1 cellular context compared by ENCODE assay signal in the genomic region with DNA sequence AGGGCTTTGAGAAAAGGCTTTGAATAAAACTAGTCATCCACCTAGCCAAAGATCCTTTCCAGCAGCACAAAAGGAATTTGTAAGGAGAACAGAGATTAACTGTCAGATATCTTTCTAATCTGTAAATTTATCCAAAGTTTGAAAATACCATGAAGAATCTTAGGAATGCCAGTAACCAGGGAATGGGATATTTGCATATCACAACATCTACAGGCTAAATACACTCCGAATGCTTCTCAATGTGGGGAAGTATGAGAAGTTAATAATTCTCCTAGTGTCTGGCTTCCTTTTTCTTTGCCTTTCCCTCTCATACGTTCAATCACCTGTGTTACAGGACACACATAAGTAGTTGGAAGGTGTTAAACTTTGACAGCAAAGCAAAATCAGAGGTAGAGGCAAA.
TF ChIP-seq lines count a peak whose summit lies in the region.

No MANE protein-coding gene starts in this region.

TF ChIP-seq in K562, 482 proteins besides CTCF, POLR2A, EP300 and RAD21 (continued from another document):
- TF ChIP-seq, protein P1, sequence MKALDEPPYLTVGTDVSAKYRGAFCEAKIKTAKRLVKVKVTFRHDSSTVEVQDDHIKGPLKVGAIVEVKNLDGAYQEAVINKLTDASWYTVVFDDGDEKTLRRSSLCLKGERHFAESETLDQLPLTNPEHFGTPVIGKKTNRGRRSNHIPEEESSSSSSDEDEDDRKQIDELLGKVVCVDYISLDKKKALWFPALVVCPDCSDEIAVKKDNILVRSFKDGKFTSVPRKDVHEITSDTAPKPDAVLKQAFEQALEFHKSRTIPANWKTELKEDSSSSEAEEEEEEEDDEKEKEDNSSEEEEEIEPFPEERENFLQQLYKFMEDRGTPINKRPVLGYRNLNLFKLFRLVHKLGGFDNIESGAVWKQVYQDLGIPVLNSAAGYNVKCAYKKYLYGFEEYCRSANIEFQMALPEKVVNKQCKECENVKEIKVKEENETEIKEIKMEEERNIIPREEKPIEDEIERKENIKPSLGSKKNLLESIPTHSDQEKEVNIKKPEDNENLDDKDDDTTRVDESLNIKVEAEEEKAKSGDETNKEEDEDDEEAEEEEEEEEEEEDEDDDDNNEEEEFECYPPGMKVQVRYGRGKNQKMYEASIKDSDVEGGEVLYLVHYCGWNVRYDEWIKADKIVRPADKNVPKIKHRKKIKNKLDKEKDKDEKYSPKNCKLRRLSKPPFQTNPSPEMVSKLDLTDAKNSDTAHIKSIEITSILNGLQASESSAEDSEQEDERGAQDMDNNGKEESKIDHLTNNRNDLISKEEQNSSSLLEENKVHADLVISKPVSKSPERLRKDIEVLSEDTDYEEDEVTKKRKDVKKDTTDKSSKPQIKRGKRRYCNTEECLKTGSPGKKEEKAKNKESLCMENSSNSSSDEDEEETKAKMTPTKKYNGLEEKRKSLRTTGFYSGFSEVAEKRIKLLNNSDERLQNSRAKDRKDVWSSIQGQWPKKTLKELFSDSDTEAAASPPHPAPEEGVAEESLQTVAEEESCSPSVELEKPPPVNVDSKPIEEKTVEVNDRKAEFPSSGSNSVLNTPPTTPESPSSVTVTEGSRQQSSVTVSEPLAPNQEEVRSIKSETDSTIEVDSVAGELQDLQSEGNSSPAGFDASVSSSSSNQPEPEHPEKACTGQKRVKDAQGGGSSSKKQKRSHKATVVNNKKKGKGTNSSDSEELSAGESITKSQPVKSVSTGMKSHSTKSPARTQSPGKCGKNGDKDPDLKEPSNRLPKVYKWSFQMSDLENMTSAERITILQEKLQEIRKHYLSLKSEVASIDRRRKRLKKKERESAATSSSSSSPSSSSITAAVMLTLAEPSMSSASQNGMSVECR (CRISPR knock-in tag; IDR thresholded peaks at IDR 0.05) = no peak
- TF ChIP-seq SPI1 (IDR thresholded peaks at IDR 0.05; ENCODE audit: borderline replicate concordance, low read depth, low read length) (no peak), NEUROD1 (IDR thresholded peaks at IDR 0.05; ENCODE audit: borderline replicate concordance, low read depth, low read length, partially characterized antibody) (no peak), XRCC5 (IDR thresholded peaks at IDR 0.05; ENCODE audit: low read depth, low read length) (no peak), KLF13 (tag; IDR thresholded peaks at IDR 0.05; ENCODE audit: borderline replicate concordance, low read depth) (no peak), ARID1B (IDR thresholded peaks at IDR 0.05) (no peak), SMARCA4 (IDR thresholded peaks at IDR 0.05) (no peak), DACH1 (IDR thresholded peaks at IDR 0.05; ENCODE audit: partially characterized antibody) (no peak)
